ENCODE assay signal across 14 cellular contexts in genomic region chr4:62087706-62088105, GRCh38.
DNase-seq lines count a peak whose midpoint lies in the region; ATAC-seq and TF ChIP-seq lines count a peak whose summit lies in the region.
"Had no signal": no experiment of that assay in that cellular context is flagged by ENCODE, and none has a peak within 500 bp of the region (broad histone marks: within the 10 kb centered on the region; RNA-seq: fewer than 3 reads in every experiment).

No MANE protein-coding gene starts in this region.

- no peak for TF ChIP-seq CTCF in retinal pigment epithelial cell (conservative IDR thresholded peaks at IDR 0.05; ENCODE audit: low read depth, low read length)

- no peak for ATAC-seq in GM21367 (IDR thresholded peaks at IDR 0.05; ENCODE audit: unreplicated experiment)

- H3K27ac ChIP-seq in substantia nigra (ENCODE audit: low read depth, low read length, poor library complexity, severe bottlenecking), result no peak overlapping the region
- H3K27ac ChIP-seq: BLaER1 treated with 17β-estradiol and CSF1 and Interleukin-3, amounts not matched to agents 10 nM and 100 nM had no signal

- peak; percentile 36 for DNase-seq in D341Med (ENCODE audit: low spot score)
- peak; percentile 5 for DNase-seq in NCI-H128 (lab: John Stamatoyannopoulos, UW; ENCODE audit: unreplicated experiment)
- DNase-seq in NCI-H524 treated with DMSO at 0.1 percent for 48 hours (lab: John Stamatoyannopoulos, UW), result peak; percentile 84
- peak; percentile 90 for DNase-seq in retinal pigment epithelial cell (ENCODE audit: low read depth)
- no peak for DNase-seq in substantia nigra (lab: John Stamatoyannopoulos, UW)
- DNase-seq: Caco-2; CD4-positive, CD25-positive, alpha-beta regulatory T cell; CD8-positive, alpha-beta memory T cell; DMS79; GDM1; H9; KG1 had no signal

- no peak overlapping the region for H3K4me3 ChIP-seq in retinal pigment epithelial cell (ENCODE audit: low read length)
- H3K4me3 ChIP-seq: BLaER1 treated with 17β-estradiol and CSF1 and Interleukin-3, amounts not matched to agents 10 nM and 100 nM had no signal

Comparison
In these comparisons a context has a peak if more than half of its experiments do, and no peak if none do; other contexts are left out.
1. DNase-seq: peak in D341Med (single experiment), NCI-H128 (single experiment), NCI-H524 treated with DMSO at 0.1 percent for 48 hours (single experiment) and retinal pigment epithelial cell (single experiment); none in substantia nigra (0 of 49).